In the genomic region with DNA sequence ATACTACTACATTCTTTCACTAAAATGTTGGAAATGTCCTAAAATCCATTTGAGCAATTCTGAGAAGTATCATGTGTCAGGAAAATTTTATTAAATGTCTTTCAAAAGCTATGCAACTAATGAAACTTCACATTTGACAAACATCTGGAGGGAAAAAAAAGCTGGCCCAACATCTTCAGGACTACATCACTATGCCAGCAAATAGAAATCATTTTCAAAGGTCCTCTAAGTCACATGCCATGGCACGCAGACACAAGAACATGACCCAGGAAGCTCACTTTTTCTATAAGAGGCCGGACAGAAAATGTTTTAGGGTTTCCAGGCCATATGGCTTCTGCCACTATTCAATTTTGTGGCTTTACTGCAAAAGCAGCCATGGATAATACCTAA, we compare ENCODE assay signal across 1 cellular context.
TF ChIP-seq lines count a peak whose summit lies in the region.

No MANE protein-coding gene starts in this region.

TF ChIP-seq in A549, 52 proteins besides CTCF, POLR2A, EP300 and RAD21 (continued from another document):
- TF ChIP-seq, protein P1, sequence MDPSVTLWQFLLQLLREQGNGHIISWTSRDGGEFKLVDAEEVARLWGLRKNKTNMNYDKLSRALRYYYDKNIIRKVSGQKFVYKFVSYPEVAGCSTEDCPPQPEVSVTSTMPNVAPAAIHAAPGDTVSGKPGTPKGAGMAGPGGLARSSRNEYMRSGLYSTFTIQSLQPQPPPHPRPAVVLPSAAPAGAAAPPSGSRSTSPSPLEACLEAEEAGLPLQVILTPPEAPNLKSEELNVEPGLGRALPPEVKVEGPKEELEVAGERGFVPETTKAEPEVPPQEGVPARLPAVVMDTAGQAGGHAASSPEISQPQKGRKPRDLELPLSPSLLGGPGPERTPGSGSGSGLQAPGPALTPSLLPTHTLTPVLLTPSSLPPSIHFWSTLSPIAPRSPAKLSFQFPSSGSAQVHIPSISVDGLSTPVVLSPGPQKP (IDR thresholded peaks at IDR 0.05; ENCODE audit: low read depth, low read length): no peak
- TF ChIP-seq HOXB13 (CRISPR knock-in tag; IDR thresholded peaks at IDR 0.05; ENCODE audit: low read depth) (no peak), CBX2 (IDR thresholded peaks at IDR 0.05; ENCODE audit: borderline replicate concordance, low read depth) (no peak), KDM5A (IDR thresholded peaks at IDR 0.05) (no peak), SREBF2 (IDR thresholded peaks at IDR 0.05) (no peak), FOSB (CRISPR knock-in tag; IDR thresholded peaks at IDR 0.05) (no peak), HDAC2 (IDR thresholded peaks at IDR 0.05) (no peak), ZFP36 (IDR thresholded peaks at IDR 0.05; ENCODE audit: borderline replicate concordance, partially characterized antibody) (no peak)
- TF ChIP-seq, protein P2, sequence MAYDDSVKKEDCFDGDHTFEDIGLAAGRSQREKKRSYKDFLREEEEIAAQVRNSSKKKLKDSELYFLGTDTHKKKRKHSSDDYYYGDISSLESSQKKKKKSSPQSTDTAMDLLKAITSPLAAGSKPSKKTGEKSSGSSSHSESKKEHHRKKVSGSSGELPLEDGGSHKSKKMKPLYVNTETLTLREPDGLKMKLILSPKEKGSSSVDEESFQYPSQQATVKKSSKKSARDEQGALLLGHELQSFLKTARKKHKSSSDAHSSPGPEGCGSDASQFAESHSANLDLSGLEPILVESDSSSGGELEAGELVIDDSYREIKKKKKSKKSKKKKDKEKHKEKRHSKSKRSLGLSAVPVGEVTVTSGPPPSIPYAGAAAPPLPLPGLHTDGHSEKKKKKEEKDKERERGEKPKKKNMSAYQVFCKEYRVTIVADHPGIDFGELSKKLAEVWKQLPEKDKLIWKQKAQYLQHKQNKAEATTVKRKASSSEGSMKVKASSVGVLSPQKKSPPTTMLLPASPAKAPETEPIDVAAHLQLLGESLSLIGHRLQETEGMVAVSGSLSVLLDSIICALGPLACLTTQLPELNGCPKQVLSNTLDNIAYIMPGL (CRISPR knock-in tag; IDR thresholded peaks at IDR 0.05; ENCODE audit: borderline replicate concordance): no peak
